In genomic region chr10:87589653-87590052, GRCh38 we compare ENCODE assay signal across 21 cellular contexts.
A peak's percentile ranks its signal among the peaks of the same experiment; 100 is the strongest.
DNase-seq lines count a peak whose midpoint lies in the region; ATAC-seq and TF ChIP-seq lines count a peak whose summit lies in the region.
"Had no signal": no experiment of that assay in that cellular context is flagged by ENCODE, and none has a peak within 500 bp of the region (broad histone marks: within the 10 kb centered on the region; RNA-seq: fewer than 3 reads in every experiment).

No MANE protein-coding gene starts in this region.

- H3K4me2 ChIP-seq in mammary epithelial cell (ENCODE audit: insufficient read depth, low read depth, low read length) = no peak overlapping the region

- TF ChIP-seq CTCF in mammary epithelial cell (conservative IDR thresholded peaks at IDR 0.05 in 1 of 2, IDR thresholded peaks at IDR 0.05 in 1 of 2; ENCODE audit: extremely low read depth in 1 of 2, insufficient read depth in 1 of 2, low read depth in 1 of 2, low read length in 2 of 2) = no peak
- TF ChIP-seq CTCF in breast epithelium (IDR thresholded peaks at IDR 0.05) = no peak
- no peak for TF ChIP-seq CTCF in astrocyte of the spinal cord (IDR thresholded peaks at IDR 0.05; ENCODE audit: low read depth, low read length)

- dilution Hi-C loops in mammary epithelial cell (cut with HindIII; ENCODE audit: low sequenced_read_pairs) = no loop called here

- intact Hi-C loops in mammary epithelial cell (cut with micrococcal nuclease) = no loop called here
- intact Hi-C loops in breast epithelium (cut with DNase I; ENCODE audit: low total_unique reads) = no loop called here

- no TSS peak for BruUV-seq in mammary epithelial cell (replicated peaks; lab: Mats Ljungman, UMichigan)

- H3K4me1 ChIP-seq in mammary epithelial cell (ENCODE audit: insufficient read depth, low read length) (peaks cover 24% of the 10 kb centered on the region), breast epithelium (peaks cover 0 to 1% of the 10 kb centered on the region in 2 donors)

- DNase-seq in mammary epithelial cell (peak; percentile 14), breast epithelium (ENCODE audit: low spot score in 2 of 2) (no peak), astrocyte of the spinal cord (ENCODE audit: low read depth, low spot score) (peak; percentile 41), fibroblast of the conjunctiva (ENCODE audit: low read depth) (peak; percentile 24), smooth muscle cell of the brain vasculature (ENCODE audit: low read depth, low spot score) (peak; percentile 57), NCI-H748 treated with DMSO at 0.1 percent for 48 hours (lab: John Stamatoyannopoulos, UW) (no peak), amygdala (lab: John Stamatoyannopoulos, UW) (no peak)
- DNase-seq: activated CD4-positive, alpha-beta T cell treated with anti-CD3 and anti-CD28 coated beads, Interleukin-2, amount 50 U/mL, for 1 hour; activated naive CD8-positive, alpha-beta T cell treated with anti-CD3 and anti-CD28 coated beads, Interleukin-2, amount 50 U/mL, for 24 hours; C1 segment of cervical spinal cord; central memory CD4-positive, alpha-beta T cell; heart left ventricle; MV-4-11; NCI-H1694 treated with DMSO at 0.1 percent for 48 hours; right cardiac atrium; T-helper 17 cell; WERI-Rb-1 had no signal

- no peak overlapping the region for H3K27ac ChIP-seq in mammary epithelial cell (ENCODE audit: insufficient read depth, low read depth, low read length)
- H3K27ac ChIP-seq in breast epithelium = peak overlapping the region in 1 of 2 donors; percentile 23
- H3K27ac ChIP-seq: 22Rv1, heart left ventricle, SJSA1, WERI-Rb-1 had no signal

- H3K9ac ChIP-seq in mammary epithelial cell (ENCODE audit: insufficient read depth, low read length) = no peak overlapping the region

- H3K79me2 ChIP-seq in mammary epithelial cell (ENCODE audit: insufficient read depth, low read length) = no peaks in the 10 kb centered on the region

- H3K36me3 ChIP-seq in mammary epithelial cell (ENCODE audit: insufficient read depth, low read length) (no peaks in the 10 kb centered on the region), breast epithelium (no peaks in the 10 kb centered on the region)
- H3K36me3 ChIP-seq: heart left ventricle, SJSA1, WERI-Rb-1 had no signal

- in situ Hi-C loops in mammary epithelial cell (cut with MboI; ENCODE audit: low sequenced_read_pairs in 2 of 2) (no loop called here), astrocyte of the spinal cord (cut with HindIII; ENCODE audit: low sequenced_read_pairs) (no loop called here)

- H4K20me1 ChIP-seq in mammary epithelial cell (ENCODE audit: insufficient read depth, low read length) = no peaks in the 10 kb centered on the region

- no peak for TF ChIP-seq POLR2A in breast epithelium (IDR thresholded peaks at IDR 0.05)

- no peak for ATAC-seq in GM19035 (IDR thresholded peaks at IDR 0.05; ENCODE audit: unreplicated experiment)
- ATAC-seq: activated naive CD8-positive, alpha-beta T cell treated with anti-CD3 and anti-CD28 coated beads, Interleukin-2, amount 50 U/mL, for 24 hours; esophagus mucosa; heart left ventricle; right cardiac atrium; T-helper 17 cell had no signal

- H2AFZ ChIP-seq in mammary epithelial cell (ENCODE audit: low read depth, low read length) = no peak overlapping the region

- no peaks in the 10 kb centered on the region for H3K9me3 ChIP-seq in mammary epithelial cell (replicated peaks; ENCODE audit: insufficient read depth, low read length)
- H3K9me3 ChIP-seq in breast epithelium = no peaks in the 10 kb centered on the region
- H3K9me3 ChIP-seq: heart left ventricle, SJSA1 had no signal

- H3K4me3 ChIP-seq in mammary epithelial cell (replicated peaks in 1 of 3; ENCODE audit: insufficient read depth in 1 of 3, low read depth in 2 of 3, low read length in 3 of 3) = no peak overlapping the region
- no peak overlapping the region for H3K4me3 ChIP-seq in breast epithelium
- H3K4me3 ChIP-seq in astrocyte of the spinal cord (ENCODE audit: low read depth, low read length) = no peak overlapping the region
- H3K4me3 ChIP-seq: heart left ventricle, SJSA1 had no signal

- CTCF ChIA-PET in mammary epithelial cell (lab: Charles Lee; ENCODE audit: low non-redundant PET) = no interaction called here

- 57% methylated on average over 3 of the region's 3 CpGs for WGBS in mammary epithelial cell (ENCODE audit: low coverage, missing lambda C conversion rate)

- no peaks in the 10 kb centered on the region for H3K27me3 ChIP-seq in mammary epithelial cell (ENCODE audit: insufficient read depth, low read length)
- no peaks in the 10 kb centered on the region for H3K27me3 ChIP-seq in breast epithelium
- H3K27me3 ChIP-seq: heart left ventricle, SJSA1 had no signal

Comparison
In these comparisons a context has a peak if more than half of its experiments do, and no peak if none do; other contexts are left out.
1. DNase-seq: peak in mammary epithelial cell (single experiment), astrocyte of the spinal cord (single experiment), fibroblast of the conjunctiva (single experiment) and smooth muscle cell of the brain vasculature (single experiment); none in breast epithelium (0 of 2), NCI-H748 treated with DMSO at 0.1 percent for 48 hours (single experiment) and amygdala (0 of 56).